ENCODE assay signal across 19 cellular contexts in genomic region chr3:138078096-138078495, GRCh38. TPM values are rescaled to one million over a fixed set of nuclear protein-coding genes. Genes with fewer than 3 reads are reported as not detected.
DNase-seq lines count a peak whose midpoint lies in the region; ATAC-seq, FAIRE-seq and TF ChIP-seq lines count a peak whose summit lies in the region.
"Had no signal": no experiment of that assay in that cellular context is flagged by ENCODE, and none has a peak within 500 bp of the region (broad histone marks: within the 10 kb centered on the region; RNA-seq: fewer than 3 reads in every experiment).

No MANE protein-coding gene starts in this region.

- peaks cover 12% of the 10 kb centered on the region for H3K9me1 ChIP-seq in keratinocyte (ENCODE audit: control insufficient read depth, extremely low read depth, insufficient read depth, low read length)

- dilution Hi-C loops in keratinocyte (cut with MboI; ENCODE audit: extremely low pct_ligation_motif_present, low sequenced_read_pairs), result no loop called here

- H3K36me3 ChIP-seq in ACC112 (ENCODE audit: insufficient read depth, low read length), result peaks cover 17% of the 10 kb centered on the region
- H3K36me3 ChIP-seq in keratinocyte (ENCODE audit: control insufficient read depth in 2 of 2, extremely low read depth in 1 of 2, insufficient read depth in 2 of 2, low read length in 2 of 2), result no peaks in the 10 kb centered on the region
- no peaks in the 10 kb centered on the region for H3K36me3 ChIP-seq in thyroid gland

- H3K4me3 ChIP-seq in ACC112 (ENCODE audit: low read depth, low read length) (0 out of 2 replicates have a peak overlapping the region, but pooled peaks have one; percentile 7), astrocyte of the cerebellum (ENCODE audit: low read depth, low read length) (no peak overlapping the region), keratinocyte (ENCODE audit: control insufficient read depth in 2 of 3, extremely low read depth in 1 of 3, insufficient read depth in 2 of 3, low read depth in 1 of 3, low read length in 3 of 3) (no peak overlapping the region), thyroid gland (replicated peaks in 1 of 3) (no peak overlapping the region)

- no peak overlapping the region for H3K9ac ChIP-seq in keratinocyte (ENCODE audit: control insufficient read depth, extremely low read depth, insufficient read depth, low read length)

- in situ Hi-C loops in astrocyte of the cerebellum (cut with HindIII; ENCODE audit: low sequenced_read_pairs), result no loop called here

- H3K27ac ChIP-seq in ACC112 (ENCODE audit: low read depth, low read length) (peak overlapping the region; percentile 92), keratinocyte (ENCODE audit: control insufficient read depth, insufficient read depth, low read length) (peak overlapping the region; percentile 65), thyroid gland (no peak overlapping the region)

- no peak for TF ChIP-seq POLR2A in thyroid gland (IDR thresholded peaks at IDR 0.05)

- no peak for ATAC-seq in HG03521 (IDR thresholded peaks at IDR 0.05; ENCODE audit: unreplicated experiment)
- ATAC-seq: left lobe of liver; stimulated activated naive B cell treated with anti-CD40 and anti-IgM and Interleukin-4, amounts not matched to agents 10 μg/mL and 1 μg/mL and 100 μg/mL, for 72 hours had no signal

- peaks cover 58% of the 10 kb centered on the region for H3K4me1 ChIP-seq in ACC112 (ENCODE audit: control insufficient read depth, insufficient read depth, low read length, unreplicated experiment)
- H3K4me1 ChIP-seq in keratinocyte (ENCODE audit: control insufficient read depth, extremely low read depth, insufficient read depth, low read length), result peaks cover 37% of the 10 kb centered on the region
- H3K4me1 ChIP-seq in thyroid gland, result peaks cover 3 to 5% of the 10 kb centered on the region in 2 donors

- no peak overlapping the region for H3K4me2 ChIP-seq in keratinocyte (ENCODE audit: control insufficient read depth, extremely low read depth, insufficient read depth, low read depth, low read length)

- no peak for FAIRE-seq in keratinocyte (lab: Jason Lieb, UNC)

- 88 to 97% methylated on average over 4 of the region's 4 CpGs for WGBS in thyroid gland, 2 donors

- H4K20me1 ChIP-seq in keratinocyte (ENCODE audit: control insufficient read depth, extremely low read depth, insufficient read depth, low read length), result no peaks in the 10 kb centered on the region

- no peak overlapping the region for H2AFZ ChIP-seq in ACC112 (ENCODE audit: low read length, unreplicated experiment)
- H2AFZ ChIP-seq in keratinocyte (ENCODE audit: control insufficient read depth, low read length), result no peak overlapping the region

- H3K79me2 ChIP-seq in ACC112 (ENCODE audit: control insufficient read depth, insufficient read depth, low read length, unreplicated experiment) (no peaks in the 10 kb centered on the region), keratinocyte (ENCODE audit: control insufficient read depth, insufficient read depth, low read length) (no peaks in the 10 kb centered on the region)

- TF ChIP-seq CTCF in astrocyte of the cerebellum (IDR thresholded peaks at IDR 0.05; ENCODE audit: low read depth, low read length, missing control alignments) (no peak), keratinocyte (optimal IDR thresholded peaks at IDR 0.05 in 1 of 3, IDR thresholded peaks at IDR 0.05 in 1 of 3, conservative IDR thresholded peaks at IDR 0.05 in 1 of 3; ENCODE audit: extremely low read depth in 1 of 3, insufficient read depth in 2 of 3, low read length in 3 of 3) (no peak), thyroid gland (IDR thresholded peaks at IDR 0.05) (no peak)

- peak; percentile 27 for DNase-seq in HPDE6-E6E7 (ENCODE audit: extremely low spot score)
- peak; percentile 45 for DNase-seq in astrocyte of the cerebellum (ENCODE audit: low read depth)
- no peak for DNase-seq in keratinocyte (ENCODE audit: low read depth, low spot score)
- no peak for DNase-seq in GM19240 (ENCODE audit: insufficient read length, low spot score)
- DNase-seq in pons (ENCODE audit: low spot score), result no peak
- DNase-seq in thyroid gland, result no peak
- DNase-seq: activated gamma-delta T cell; amygdala; NCI-H1417; NCI-H69; stimulated activated naive B cell treated with anti-CD40 and anti-IgM and Interleukin-4, amounts not matched to agents 10 μg/mL and 1 μg/mL and 100 μg/mL, for 72 hours; T-helper 9 cell; trophoblast cell had no signal

- intact Hi-C loops in thyroid gland (cut with DNase I), result no loop called here

- H3K27me3 ChIP-seq in ACC112 (ENCODE audit: insufficient read depth, low read length) (no peaks in the 10 kb centered on the region), keratinocyte (ENCODE audit: control insufficient read depth, extremely low read depth, insufficient read depth, low read length) (no peaks in the 10 kb centered on the region), thyroid gland (no peaks in the 10 kb centered on the region)

- H3K9me3 ChIP-seq in keratinocyte (ENCODE audit: control insufficient read depth, low read depth, low read length), result no peaks in the 10 kb centered on the region
- no peaks in the 10 kb centered on the region for H3K9me3 ChIP-seq in thyroid gland

RNA-seq across cellular contexts. Expression of gene DZIP1L, which starts 37.3 kb away (rescaled TPM):
- polyA plus RNA-seq in keratinocyte, result 1.3 to 1.9 TPM (median 1.7 TPM) in 3 replicates
- 0.61 TPM for polyA plus RNA-seq in keratinocyte (2011; ENCODE audit: low read depth)
- 0.33 and 0.81 TPM in 2 replicates for polyA plus RNA-seq in keratinocyte (2011; cell fraction: cytosol; rRNA removed)
- polyA plus RNA-seq in keratinocyte (2011; cell fraction: nucleus; rRNA removed), result 4.2 and 4.3 TPM in 2 replicates
- polyA plus RNA-seq in keratinocyte (2012; ENCODE audit: low replicate concordance), result 0.24 and 1.5 TPM in 2 replicates
- 3.9 to 12.5 TPM (median 6.9 TPM) in 3 replicates for polyA minus RNA-seq in keratinocyte
- 3.1 TPM for polyA minus RNA-seq in keratinocyte (2011; cell fraction: cytosol; rRNA and poly(A)+ RNA removed)
- 8.1 and 11.1 TPM in 2 replicates for polyA minus RNA-seq in keratinocyte (2011; cell fraction: nucleus; rRNA and poly(A)+ RNA removed)
- total RNA-seq in thyroid gland, result 10 to 100 TPM; 12.7 to 23.0 (median 17.2) TPM
- total RNA-seq: OCI-LY7 had no signal

RNA-seq across cellular contexts. Expression of gene A4GNT, which starts 54.1 kb away (rescaled TPM):
- not detected in 3 replicates for polyA plus RNA-seq in keratinocyte
- not detected for polyA plus RNA-seq in keratinocyte (2011; ENCODE audit: low read depth)
- not detected in 2 replicates for polyA plus RNA-seq in keratinocyte (2011; cell fraction: cytosol; rRNA removed)
- not detected in 2 replicates for polyA plus RNA-seq in keratinocyte (2011; cell fraction: nucleus; rRNA removed)
- not detected in 2 replicates for polyA plus RNA-seq in keratinocyte (2012; ENCODE audit: low replicate concordance)
- not detected in 3 replicates for polyA minus RNA-seq in keratinocyte
- not detected for polyA minus RNA-seq in keratinocyte (2011; cell fraction: cytosol; rRNA and poly(A)+ RNA removed)
- not detected in 2 replicates for polyA minus RNA-seq in keratinocyte (2011; cell fraction: nucleus; rRNA and poly(A)+ RNA removed)
- not detected for total RNA-seq in thyroid gland
- total RNA-seq: chondrocyte, left lobe of liver, mucosa of gallbladder, OCI-LY7 had no signal

Comparison
In these comparisons a context has a peak if more than half of its experiments do, and no peak if none do; other contexts are left out.
1. H3K27ac ChIP-seq: peak in ACC112 (single experiment) and keratinocyte (single experiment); none in thyroid gland (0 of 3).
2. DNase-seq: peak in HPDE6-E6E7 (single experiment) and astrocyte of the cerebellum (single experiment); none in keratinocyte (single experiment), GM19240 (single experiment), pons (single experiment) and thyroid gland (0 of 2).